ENCODE assay signal across 1 cellular context in genomic region chr12:51392556-51393237, GRCh38.
TF ChIP-seq lines count a peak whose summit lies in the region.

No MANE protein-coding gene starts in this region.

TF ChIP-seq in GM23338, 12 proteins besides CTCF, POLR2A, EP300 and RAD21 (continued from another document):
- no peak for TF ChIP-seq REST (IDR thresholded peaks at IDR 0.05; ENCODE audit: unreplicated experiment)
